1 cellular context compared by ENCODE assay signal in the genomic region with DNA sequence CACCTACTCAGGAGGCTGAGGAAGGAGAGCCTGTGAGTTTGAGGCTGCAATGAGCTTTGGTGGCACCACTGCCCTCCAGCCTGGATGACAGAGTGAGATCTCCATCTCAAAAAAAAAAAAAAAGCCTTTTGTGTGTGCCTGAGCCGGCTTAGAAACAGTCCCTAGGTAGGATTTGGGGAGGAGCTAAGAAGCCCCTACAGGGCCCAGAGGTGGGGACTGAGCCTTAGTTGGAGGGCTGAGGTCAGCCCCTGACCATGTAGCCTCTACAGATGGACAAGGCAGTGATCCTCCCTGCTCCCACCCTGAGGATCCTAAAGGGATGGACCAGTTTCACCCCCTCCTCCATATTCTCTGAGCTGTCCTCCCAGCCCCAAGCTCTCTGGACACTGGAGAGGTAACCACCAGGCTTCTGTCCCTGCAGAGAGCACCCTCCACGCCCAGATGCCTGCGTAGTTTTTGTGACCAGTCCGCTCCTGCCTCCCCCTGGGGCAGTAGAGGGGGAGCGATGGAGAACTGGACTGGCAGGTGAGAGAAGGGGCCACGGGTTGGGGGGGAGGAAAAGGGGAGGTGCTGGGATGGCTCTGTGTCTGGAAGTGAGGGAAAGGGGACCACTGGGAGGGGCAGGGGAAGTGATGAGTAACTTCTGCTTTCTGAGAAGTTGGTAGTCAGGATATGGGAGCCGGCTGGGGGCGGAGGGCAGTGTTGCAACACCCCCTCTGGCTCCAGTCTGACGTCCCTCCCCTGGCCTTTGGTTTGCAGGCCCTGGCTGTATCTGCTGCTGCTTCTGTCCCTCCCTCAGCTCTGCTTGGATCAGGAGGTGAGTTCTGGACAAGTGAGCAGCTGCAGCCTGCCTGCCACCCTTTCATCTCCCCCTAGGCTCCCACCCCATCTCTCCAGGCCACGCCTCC.
TF ChIP-seq lines count a peak whose summit lies in the region.

No MANE protein-coding gene starts in this region.

TF ChIP-seq in IMR-90, 13 proteins besides CTCF, POLR2A, EP300 and RAD21:
- TF ChIP-seq MAFK (IDR thresholded peaks at IDR 0.05; ENCODE audit: low read depth, low read length) (no peak), CHD1 (IDR thresholded peaks at IDR 0.05; ENCODE audit: low read depth, low read length) (no peak), CEBPB (IDR thresholded peaks at IDR 0.05; ENCODE audit: low read depth, low read length) (peak; percentile 100), FOS (IDR thresholded peaks at IDR 0.05; ENCODE audit: low read depth, low read length) (no peak), NFE2L2 (IDR thresholded peaks at IDR 0.05; ENCODE audit: low read depth, low read length) (no peak), RCOR1 (IDR thresholded peaks at IDR 0.05; ENCODE audit: insufficient replicate concordance, low read length) (no peak), BHLHE40 (IDR thresholded peaks at IDR 0.05; ENCODE audit: low read depth, low read length) (no peak), MAZ (IDR thresholded peaks at IDR 0.05; ENCODE audit: borderline replicate concordance, low read depth, low read length) (peak; percentile 91), SMC3 (IDR thresholded peaks at IDR 0.05; ENCODE audit: low read depth, low read length) (no peak)
- TF ChIP-seq, protein P1, sequence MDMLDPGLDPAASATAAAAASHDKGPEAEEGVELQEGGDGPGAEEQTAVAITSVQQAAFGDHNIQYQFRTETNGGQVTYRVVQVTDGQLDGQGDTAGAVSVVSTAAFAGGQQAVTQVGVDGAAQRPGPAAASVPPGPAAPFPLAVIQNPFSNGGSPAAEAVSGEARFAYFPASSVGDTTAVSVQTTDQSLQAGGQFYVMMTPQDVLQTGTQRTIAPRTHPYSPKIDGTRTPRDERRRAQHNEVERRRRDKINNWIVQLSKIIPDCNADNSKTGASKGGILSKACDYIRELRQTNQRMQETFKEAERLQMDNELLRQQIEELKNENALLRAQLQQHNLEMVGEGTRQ (IDR thresholded peaks at IDR 0.05; ENCODE audit: low read depth, low read length), result no peak
TF ChIP-seq in IMR-90: peak in this region for 2.
